In genomic region chr6:125015152-125015551, GRCh38 we compare ENCODE assay signal across 16 cellular contexts.
"Had no signal": no experiment of that assay in that cellular context is flagged by ENCODE, and none has a peak within 500 bp of the region (broad histone marks: within the 10 kb centered on the region; RNA-seq: fewer than 3 reads in every experiment).

No MANE protein-coding gene starts in this region.

- H3K36me3 ChIP-seq: adrenal gland, colonic mucosa, neural progenitor cell, thyroid gland had no signal

- H3K9me3 Mint-ChIP-seq: activated naive CD4-positive, alpha-beta T cell treated with anti-CD3 and anti-CD28 coated beads, Interleukin-2, amount 50 U/mL, for 24 hours; endodermal cell; memory B cell; naive thymus-derived CD4-positive, alpha-beta T cell; neural progenitor cell; T-helper 2 cell treated with Interferon-gamma antibody and Interleukin-4, amounts not matched to agents 5 μg/mL and 100 μg/mL, for 36 hours had no signal

- H3K27ac Mint-ChIP-seq: activated naive CD4-positive, alpha-beta T cell treated with anti-CD3 and anti-CD28 coated beads, Interleukin-2, amount 50 U/mL, for 24 hours; endodermal cell; memory B cell; naive thymus-derived CD4-positive, alpha-beta T cell; neural progenitor cell; T-helper 2 cell treated with Interferon-gamma antibody and Interleukin-4, amounts not matched to agents 5 μg/mL and 100 μg/mL, for 36 hours had no signal

- H3K4me2 ChIP-seq: neural progenitor cell had no signal

- H3K4me1 ChIP-seq: colonic mucosa, neural progenitor cell had no signal

- H3K4me1 Mint-ChIP-seq: memory B cell had no signal

- H3K27ac ChIP-seq: adrenal gland, colonic mucosa, neural progenitor cell, thyroid gland had no signal

- H3K9me3 ChIP-seq: adrenal gland, colonic mucosa, mucosa of descending colon, thyroid gland had no signal

- H3K27me3 Mint-ChIP-seq: memory B cell had no signal

- H3K27me3 ChIP-seq: adrenal gland, colonic mucosa, foreskin keratinocyte, neural progenitor cell, thyroid gland had no signal

- H3K4me3 Mint-ChIP-seq: activated naive CD4-positive, alpha-beta T cell treated with anti-CD3 and anti-CD28 coated beads, Interleukin-2, amount 50 U/mL, for 24 hours; endodermal cell; memory B cell; naive thymus-derived CD4-positive, alpha-beta T cell; neural progenitor cell; T-helper 2 cell treated with Interferon-gamma antibody and Interleukin-4, amounts not matched to agents 5 μg/mL and 100 μg/mL, for 36 hours had no signal

- H3K4me3 ChIP-seq: adrenal gland, colonic mucosa, mucosa of descending colon, neural progenitor cell, thyroid gland had no signal

- H3K9ac ChIP-seq: neural progenitor cell had no signal

- DNase-seq: activated CD4-positive, alpha-beta T cell treated with anti-CD3 and anti-CD28 coated beads, Interleukin-2, amount 50 U/mL, for 4 hours; activated gamma-delta T cell; adrenal gland; colonic mucosa; endodermal cell; glutamatergic neuron; left ventricle myocardium superior; mucosa of descending colon; naive thymus-derived CD4-positive, alpha-beta T cell; stimulated activated naive CD4-positive, alpha-beta T cell; thyroid gland had no signal

- ATAC-seq: mucosa of descending colon; naive thymus-derived CD4-positive, alpha-beta T cell had no signal

- H3K36me3 Mint-ChIP-seq: activated naive CD4-positive, alpha-beta T cell treated with anti-CD3 and anti-CD28 coated beads, Interleukin-2, amount 50 U/mL, for 24 hours; memory B cell; neural progenitor cell had no signal

- H2AFZ ChIP-seq: neural progenitor cell had no signal
